Comparison of ENCODE assay signal across 16 cellular contexts in the genomic region with DNA sequence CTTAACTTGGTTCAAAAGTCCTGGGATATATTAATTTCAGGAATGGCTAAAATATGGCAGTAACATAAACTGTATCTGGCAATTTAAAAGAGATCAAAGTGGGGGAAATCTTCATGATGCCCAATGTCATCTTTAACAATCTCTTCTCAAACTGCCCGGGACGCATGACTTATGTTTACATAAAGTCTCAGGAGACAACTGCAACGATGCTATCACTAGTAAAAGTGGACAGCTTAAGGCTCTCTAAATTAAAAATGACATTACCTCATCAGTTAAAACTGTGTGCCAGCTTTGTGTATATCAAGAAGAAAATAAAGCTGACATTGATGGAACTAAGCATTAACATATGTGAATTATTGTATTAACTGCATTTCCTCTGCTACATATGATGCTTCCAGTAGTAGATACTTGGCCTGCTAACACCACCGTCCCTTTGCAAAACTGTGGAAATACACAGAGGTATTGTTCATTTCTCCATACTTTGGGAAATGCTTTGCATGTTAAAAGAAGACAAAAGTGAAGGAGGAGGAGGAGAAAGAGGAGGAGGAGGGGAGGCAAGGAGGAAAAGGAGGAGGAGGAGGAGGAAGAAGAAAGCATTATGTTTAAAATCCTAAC.
DNase-seq lines count a peak whose midpoint lies in the region; ATAC-seq and TF ChIP-seq lines count a peak whose summit lies in the region.
"Had no signal": no experiment of that assay in that cellular context is flagged by ENCODE, and none has a peak within 500 bp of the region (broad histone marks: within the 10 kb centered on the region; RNA-seq: fewer than 3 reads in every experiment).

No MANE protein-coding gene starts in this region.

- intact Hi-C loops in heart right ventricle (cut with DNase I): loop anchor here in 3 of 10 donors (5.0 to 10.0 kb wide), 3 partner anchors 55 to 77 kb away; a partner anchor contains a TSS
- intact Hi-C loops in left ventricle myocardium superior (cut with micrococcal nuclease): no loop called here
- intact Hi-C loops in upper lobe of right lung (cut with DNase I): no loop called here

- H3K9me3 ChIP-seq in heart right ventricle (no peaks in the 10 kb centered on the region), upper lobe of right lung (no peaks in the 10 kb centered on the region)
- H3K9me3 ChIP-seq: spleen had no signal

- TF ChIP-seq CTCF in heart right ventricle (IDR thresholded peaks at IDR 0.05) (no peak), brain (conservative IDR thresholded peaks at IDR 0.05) (no peak), mesothelial cell of epicardium (IDR thresholded peaks at IDR 0.05; ENCODE audit: unreplicated experiment) (no peak), upper lobe of right lung (IDR thresholded peaks at IDR 0.05) (no peak)

- H3K4me3 ChIP-seq in heart right ventricle (peak overlapping the region in 4 of 10 donors; percentile 31 to 39 (median 36)), upper lobe of right lung (no peak overlapping the region)
- H3K4me3 ChIP-seq: GM12878, spleen had no signal

- 11 to 13% methylated on average over 4 of the region's 4 CpGs for WGBS in heart right ventricle, 2 donors

- H3K4me3 Mint-ChIP-seq in brain: peak overlapping the region; percentile 9 to 79 (median 68)
- H3K4me3 Mint-ChIP-seq in mesothelial cell of epicardium: no peak overlapping the region
- H3K4me3 Mint-ChIP-seq: activated T-helper 17 cell treated with anti-CD3 and anti-CD28 coated beads, Interleukin-2, amount 50 U/mL, for 72 hours had no signal

- DNase-seq in heart right ventricle: no peak
- DNase-seq in left ventricle myocardium superior: no peak
- no peak for DNase-seq in mesothelial cell of epicardium (ENCODE audit: low spot score in 2 of 2, unreplicated experiment in 2 of 2)
- DNase-seq in upper lobe of right lung: no peak
- no peak for DNase-seq in NCI-H146 (lab: John Stamatoyannopoulos, UW)
- no peak for DNase-seq in NCI-H446 treated with DMSO at 0.1 percent for 48 hours (lab: John Stamatoyannopoulos, UW)
- no peak for DNase-seq in inferior parietal cortex (ENCODE audit: extremely low spot score)
- DNase-seq: activated CD4-positive, alpha-beta T cell treated with anti-CD3 and anti-CD28 coated beads for 4 hours; central memory CD4-positive, alpha-beta T cell; NCI-H2029 treated with DMSO at 0.1 percent for 48 hours; NK-92 treated with Interleukin-12 subunit alpha and Interleukin-12 subunit beta, amount 100 ng/mL, for 24 hours; spleen had no signal

- H3K27me3 Mint-ChIP-seq in brain: peaks cover 3% of the 10 kb centered on the region
- H3K27me3 Mint-ChIP-seq in mesothelial cell of epicardium (ENCODE audit: low read depth): no peaks in the 10 kb centered on the region

- H3K4me1 Mint-ChIP-seq in brain (peaks cover 60% of the 10 kb centered on the region), mesothelial cell of epicardium (peaks cover 50% of the 10 kb centered on the region)
- H3K4me1 Mint-ChIP-seq: activated T-helper 17 cell treated with anti-CD3 and anti-CD28 coated beads, Interleukin-2, amount 50 U/mL, for 72 hours had no signal

- peaks cover 15% of the 10 kb centered on the region for H3K36me3 Mint-ChIP-seq in brain
- H3K36me3 Mint-ChIP-seq in mesothelial cell of epicardium: peaks cover 7% of the 10 kb centered on the region

- peak overlapping the region; percentile 26 to 94 (median 49) for H3K27ac Mint-ChIP-seq in brain
- peak overlapping the region; percentile 61 for H3K27ac Mint-ChIP-seq in mesothelial cell of epicardium
- H3K27ac Mint-ChIP-seq: activated T-helper 17 cell treated with anti-CD3 and anti-CD28 coated beads, Interleukin-2, amount 50 U/mL, for 72 hours had no signal

- no peaks in the 10 kb centered on the region for H3K27me3 ChIP-seq in heart right ventricle
- H3K27me3 ChIP-seq in upper lobe of right lung: no peaks in the 10 kb centered on the region

- peak overlapping the region; percentile 66 to 99 (median 86) for H3K27ac ChIP-seq in heart right ventricle
- peak overlapping the region; percentile 84 for H3K27ac ChIP-seq in upper lobe of right lung
- H3K27ac ChIP-seq: KMS-11 had no signal

- peaks cover 0 to 7% (median 0%) of the 10 kb centered on the region in 5 experiments for H3K9me3 Mint-ChIP-seq in brain
- H3K9me3 Mint-ChIP-seq in mesothelial cell of epicardium: no peaks in the 10 kb centered on the region
- H3K9me3 Mint-ChIP-seq: activated T-helper 17 cell treated with anti-CD3 and anti-CD28 coated beads, Interleukin-2, amount 50 U/mL, for 72 hours had no signal

- ATAC-seq in heart right ventricle (no peak), left ventricle myocardium superior (no peak), upper lobe of right lung (no peak)
- ATAC-seq: activated T-helper 17 cell treated with anti-CD3 and anti-CD28 coated beads, Interleukin-2, amount 50 U/mL, for 72 hours; GM12878 had no signal

- H3K4me1 ChIP-seq in heart right ventricle: peaks cover 13 to 91% (median 64%) of the 10 kb centered on the region in 9 donors
- H3K4me1 ChIP-seq in upper lobe of right lung: peaks cover 23% of the 10 kb centered on the region

- H3K36me3 ChIP-seq in heart right ventricle (peaks cover 0 to 64% (median 22%) of the 10 kb centered on the region in 9 donors), upper lobe of right lung (peaks cover 21% of the 10 kb centered on the region)
